Comparison of ENCODE assay signal across 12 cellular contexts in genomic region chr3:119236756-119237155, GRCh38. TPM values are rescaled to one million over a fixed set of nuclear protein-coding genes. Genes with fewer than 3 reads are reported as not detected.
DNase-seq lines count a peak whose midpoint lies in the region; ATAC-seq and TF ChIP-seq lines count a peak whose summit lies in the region.
"Had no signal": no experiment of that assay in that cellular context is flagged by ENCODE, and none has a peak within 500 bp of the region (broad histone marks: within the 10 kb centered on the region; RNA-seq: fewer than 3 reads in every experiment).

No MANE protein-coding gene starts in this region.

- TF ChIP-seq CTCF in heart left ventricle (IDR thresholded peaks at IDR 0.05) (no peak), spleen (IDR thresholded peaks at IDR 0.05 in 8 of 11, conservative IDR thresholded peaks at IDR 0.05 in 3 of 11) (no peak)

- peaks cover 36% of the 10 kb centered on the region for H3K36me3 Mint-ChIP-seq in activated naive CD8-positive, alpha-beta T cell treated with anti-CD3 and anti-CD28 coated beads, Interleukin-2, amount 10 ng/mL, durations not matched to agents 7 days and 5 days

- DNase-seq in Right ventricle myocardium inferior (ENCODE audit: missing footprints), result peak; percentile 77
- no peak for DNase-seq in heart left ventricle
- DNase-seq in KBM-7, result peak; percentile 31
- DNase-seq in activated naive CD8-positive, alpha-beta T cell treated with anti-CD3 and anti-CD28 coated beads, Interleukin-2, amount 10 ng/mL, durations not matched to agents 7 days and 5 days, result no peak
- DNase-seq in spleen, result peak; percentile 83
- no peak for DNase-seq in RKO (ENCODE audit: low spot score)
- DNase-seq in NCI-H2107 treated with DMSO at 0.1 percent for 48 hours (lab: John Stamatoyannopoulos, UW; ENCODE audit: unreplicated experiment), result no peak
- DNase-seq in NCI-H2029 treated with DMSO at 0.1 percent for 48 hours (lab: John Stamatoyannopoulos, UW), result no peak
- DNase-seq: brain microvascular endothelial cell, mesendoderm, NCI-H510A treated with DMSO at 0.1 percent for 48 hours had no signal

- H3K27ac Mint-ChIP-seq in activated naive CD8-positive, alpha-beta T cell treated with anti-CD3 and anti-CD28 coated beads, Interleukin-2, amount 10 ng/mL, durations not matched to agents 7 days and 5 days, result no peak overlapping the region
- H3K27ac Mint-ChIP-seq: activated T-helper 2 cell treated with anti-CD3 and anti-CD28 coated beads, Interferon-gamma antibody, Interleukin-2, Interleukin-4, amounts not matched to agents 10 μg/mL and 5 μg/mL and 100 μg/mL, durations not matched to agents 14 hours and 24 hours and 36 hours had no signal

- H3K4me3 ChIP-seq in heart left ventricle (no peak overlapping the region), spleen (peak overlapping the region in 1 of 8 donors; percentile 14)

- H3K27ac ChIP-seq in heart left ventricle (peak overlapping the region in 1 of 12 donors; percentile 23), spleen (peak overlapping the region in 5 of 8 donors; percentile 14 to 96 (median 75))
- H3K27ac ChIP-seq: brain microvascular endothelial cell had no signal

- TF ChIP-seq POLR2A in heart left ventricle (IDR thresholded peaks at IDR 0.05) (no peak), spleen (IDR thresholded peaks at IDR 0.05) (no peak)

- intact Hi-C loops in Right ventricle myocardium inferior (cut with DNase I) (loop anchor here (10.0 kb wide), 1 partner anchor 352 kb away; no protein-coding TSS in a partner anchor), heart left ventricle (cut with DNase I) (loop anchor here in 1 of 10 donors (10.0 kb wide), 1 partner anchor 352 kb away; no protein-coding TSS in a partner anchor), spleen (cut with DNase I; ENCODE audit: low total_unique reads) (no loop called here)

- 81 to 94% (median 93%) methylated on average over 7 of the region's 7 CpGs for WGBS in heart left ventricle, 4 donors
- WGBS in spleen, 5 donors, result 28 to 56% (median 38%) methylated on average over 7 of the region's 7 CpGs

- in situ Hi-C loops in KBM-7 (cut with MboI; ENCODE audit: low pct_unique_long_range_greater_than_20kb, low sequenced_read_pairs), result no loop called here

- H3K9me3 Mint-ChIP-seq in activated naive CD8-positive, alpha-beta T cell treated with anti-CD3 and anti-CD28 coated beads, Interleukin-2, amount 10 ng/mL, durations not matched to agents 7 days and 5 days, result no peaks in the 10 kb centered on the region
- H3K9me3 Mint-ChIP-seq: activated T-helper 2 cell treated with anti-CD3 and anti-CD28 coated beads, Interferon-gamma antibody, Interleukin-2, Interleukin-4, amounts not matched to agents 10 μg/mL and 5 μg/mL and 100 μg/mL, durations not matched to agents 14 hours and 24 hours and 36 hours had no signal

- POLR2A ChIA-PET in activated naive CD8-positive, alpha-beta T cell treated with anti-CD3 and anti-CD28 coated beads, Interleukin-2, amount 10 ng/mL, durations not matched to agents 7 days and 5 days (lab: Charles Lee), result no interaction called here

- ATAC-seq in Right ventricle myocardium inferior (no peak), heart left ventricle (no peak)
- ATAC-seq in activated naive CD8-positive, alpha-beta T cell treated with anti-CD3 and anti-CD28 coated beads, Interleukin-2, amount 10 ng/mL, durations not matched to agents 7 days and 5 days (ENCODE audit: low read depth), result no peak

- H3K9me3 ChIP-seq in heart left ventricle (no peaks in the 10 kb centered on the region), spleen (no peaks in the 10 kb centered on the region)

- no peaks in the 10 kb centered on the region for H3K27me3 Mint-ChIP-seq in activated naive CD8-positive, alpha-beta T cell treated with anti-CD3 and anti-CD28 coated beads, Interleukin-2, amount 10 ng/mL, durations not matched to agents 7 days and 5 days

- H3K4me1 ChIP-seq in heart left ventricle (peaks cover 0 to 54% (median 25%) of the 10 kb centered on the region in 12 donors), spleen (peaks cover 23 to 66% (median 44%) of the 10 kb centered on the region in 6 donors)

- H3K36me3 ChIP-seq in heart left ventricle, result peaks cover 0 to 51% (median 39%) of the 10 kb centered on the region in 9 donors
- peaks cover 0 to 51% (median 22%) of the 10 kb centered on the region in 6 donors for H3K36me3 ChIP-seq in spleen
- H3K36me3 ChIP-seq: brain microvascular endothelial cell had no signal

- peak overlapping the region; percentile 5 for H3K4me3 Mint-ChIP-seq in activated naive CD8-positive, alpha-beta T cell treated with anti-CD3 and anti-CD28 coated beads, Interleukin-2, amount 10 ng/mL, durations not matched to agents 7 days and 5 days

- H3K4me1 Mint-ChIP-seq in activated naive CD8-positive, alpha-beta T cell treated with anti-CD3 and anti-CD28 coated beads, Interleukin-2, amount 10 ng/mL, durations not matched to agents 7 days and 5 days, result peaks cover 45% of the 10 kb centered on the region

- H3K27me3 ChIP-seq in heart left ventricle, result no peaks in the 10 kb centered on the region
- H3K27me3 ChIP-seq in spleen (replicated peaks in 1 of 7), result no peaks in the 10 kb centered on the region
- H3K27me3 ChIP-seq: brain microvascular endothelial cell had no signal

RNA-seq across cellular contexts. Expression of gene B4GALT4, which starts 3.9 kb away (rescaled TPM):
- 12.0 TPM for total RNA-seq in Right ventricle myocardium inferior
- 10 to 100 TPM in 6 of 9 donors, 1 to 10 TPM in 3; 8.1 to 15.9 (median 10.6) TPM for total RNA-seq in heart left ventricle
- polyA plus RNA-seq in heart left ventricle, result 10 to 100 TPM; 13.0 to 14.0 TPM
- 10 to 100 TPM; 13.8 to 16.3 TPM for total RNA-seq in activated naive CD8-positive, alpha-beta T cell treated with anti-CD3 and anti-CD28 coated beads, Interleukin-2, amount 10 ng/mL, durations not matched to agents 7 days and 5 days
- total RNA-seq in spleen, result 10 to 100 TPM; 13.6 to 26.2 (median 15.4) TPM
- 1 to 10 TPM; 7.6 to 8.2 (median 7.7) TPM for polyA plus RNA-seq in spleen

RNA-seq across cellular contexts. Expression of gene ARHGAP31, which starts 57.4 kb away (rescaled TPM):
- 42.8 TPM for total RNA-seq in Right ventricle myocardium inferior
- total RNA-seq in heart left ventricle, result 10 to 100 TPM; 29.8 to 79.1 (median 37.8) TPM
- polyA plus RNA-seq in heart left ventricle, result 10 to 100 TPM; 10.4 to 28.6 TPM
- 1 to 10 TPM; 1.6 to 1.7 TPM for total RNA-seq in activated naive CD8-positive, alpha-beta T cell treated with anti-CD3 and anti-CD28 coated beads, Interleukin-2, amount 10 ng/mL, durations not matched to agents 7 days and 5 days
- 10 to 100 TPM; 23.6 to 38.0 (median 29.1) TPM for total RNA-seq in spleen
- polyA plus RNA-seq in spleen, result 1 to 10 TPM; 2.0 to 5.2 (median 2.3) TPM

Comparison
In these comparisons a context has a peak if more than half of its experiments do, and no peak if none do; other contexts are left out.
1. DNase-seq: peak in Right ventricle myocardium inferior (single experiment), KBM-7 (single experiment) and spleen (single experiment); none in heart left ventricle (0 of 5), activated naive CD8-positive, alpha-beta T cell treated with anti-CD3 and anti-CD28 coated beads, Interleukin-2, amount 10 ng/mL, durations not matched to agents 7 days and 5 days (single experiment), RKO (single experiment), NCI-H2107 treated with DMSO at 0.1 percent for 48 hours (single experiment) and NCI-H2029 treated with DMSO at 0.1 percent for 48 hours (single experiment).
2. RNA of gene ARHGAP31, which starts 57.4 kb away (total RNA-seq): 42.8 TPM in Right ventricle myocardium inferior (single experiment), 29.8 to 79.1 TPM in heart left ventricle and 23.6 to 38.0 TPM in spleen; 1.6 to 1.7 TPM in activated naive CD8-positive, alpha-beta T cell treated with anti-CD3 and anti-CD28 coated beads, Interleukin-2, amount 10 ng/mL, durations not matched to agents 7 days and 5 days; every median in the first group is over 4 times any median in the second.